Comparison of ENCODE assay signal across 31 cellular contexts in genomic region chr11:21505070-21505469, GRCh38.
DNase-seq lines count a peak whose midpoint lies in the region; ATAC-seq and TF ChIP-seq lines count a peak whose summit lies in the region.
"Had no signal": no experiment of that assay in that cellular context is flagged by ENCODE, and none has a peak within 500 bp of the region (broad histone marks: within the 10 kb centered on the region; RNA-seq: fewer than 3 reads in every experiment).

No MANE protein-coding gene starts in this region.

- H3K27me3 ChIP-seq in SK-N-SH (ENCODE audit: insufficient read depth) = no peaks in the 10 kb centered on the region
- no peaks in the 10 kb centered on the region for H3K27me3 ChIP-seq in osteoblast (ENCODE audit: insufficient read depth, low read length)
- H3K27me3 ChIP-seq: BE2C; BLaER1; BLaER1 treated with 17β-estradiol and CSF1 and Interleukin-3, amounts not matched to agents 10 nM and 100 nM had no signal

- ATAC-seq in SK-N-SH treated with all-trans-retinoic acid at 6 μM for 48 hours = no peak
- ATAC-seq: A549; CD8-positive, alpha-beta T cell had no signal

- H3K9me2 ChIP-seq in SK-N-SH = no peaks in the 10 kb centered on the region

- H3K9me3 ChIP-seq in SK-N-SH (no peaks in the 10 kb centered on the region), osteoblast (ENCODE audit: low read depth, low read length) (no peaks in the 10 kb centered on the region)
- H3K9me3 ChIP-seq: A549; BE2C; BLaER1; BLaER1 treated with 17β-estradiol and CSF1 and Interleukin-3, amounts not matched to agents 10 nM and 100 nM; Caco-2 had no signal

- CTCF ChIA-PET in SK-N-SH (lab: Yijun Ruan, JAX) = interaction anchor here (1.0 to 1.2 kb wide), 3 partner anchors 10 to 13 kb away, joined by 3 to 5 read pairs (median 4); no protein-coding TSS in a partner anchor

- WGBS in SK-N-SH (ENCODE audit: low lambda C conversion rate) = 22% methylated on average over 1 of the region's 1 CpG

- no peak for TF ChIP-seq EP300 in SK-N-SH (IDR thresholded peaks at IDR 0.05; ENCODE audit: borderline replicate concordance in 1 of 2, low read depth in 1 of 2, low read length in 1 of 2)

- POLR2A ChIA-PET in SK-N-SH (lab: Yijun Ruan, JAX) = no interaction called here

- H3K36me3 ChIP-seq in SK-N-SH (replicated peaks in 1 of 2; ENCODE audit: control insufficient read depth in 1 of 2, insufficient read depth in 2 of 2, low read length in 1 of 2) = no peaks in the 10 kb centered on the region
- H3K36me3 ChIP-seq in osteoblast (ENCODE audit: insufficient read depth, low read length) = no peaks in the 10 kb centered on the region
- H3K36me3 ChIP-seq: BE2C; BLaER1; BLaER1 treated with 17β-estradiol and CSF1 and Interleukin-3, amounts not matched to agents 10 nM and 100 nM had no signal

- no peaks in the 10 kb centered on the region for H4K20me1 ChIP-seq in SK-N-SH (ENCODE audit: insufficient read depth)
- no peaks in the 10 kb centered on the region for H4K20me1 ChIP-seq in osteoblast (ENCODE audit: insufficient read depth, low read length)
- H4K20me1 ChIP-seq: BLaER1; BLaER1 treated with 17β-estradiol and CSF1 and Interleukin-3, amounts not matched to agents 10 nM and 100 nM had no signal

- H3K79me2 ChIP-seq in SK-N-SH (ENCODE audit: insufficient read depth) = no peaks in the 10 kb centered on the region
- H3K79me2 ChIP-seq in osteoblast (ENCODE audit: insufficient read depth, low read length) = no peaks in the 10 kb centered on the region

- H3K4me2 ChIP-seq in SK-N-SH (no peak overlapping the region), osteoblast (ENCODE audit: insufficient read depth, low read length) (no peak overlapping the region)
- H3K4me2 ChIP-seq: A549; BLaER1; BLaER1 treated with 17β-estradiol and CSF1 and Interleukin-3, amounts not matched to agents 10 nM and 100 nM had no signal

- H3K4me3 ChIP-seq in SK-N-SH (ENCODE audit: low read depth in 2 of 2, low read length in 1 of 2) (no peak overlapping the region), osteoblast (ENCODE audit: insufficient read depth, low read length) (no peak overlapping the region)
- H3K4me3 ChIP-seq: A549; BLaER1; BLaER1 treated with 17β-estradiol and CSF1 and Interleukin-3, amounts not matched to agents 10 nM and 100 nM had no signal

- H3K4me1 ChIP-seq in SK-N-SH (ENCODE audit: control insufficient read depth in 1 of 2, insufficient read depth in 2 of 2, low read depth in 1 of 2, low read length in 1 of 2) = no peaks in the 10 kb centered on the region
- H3K4me1 ChIP-seq in osteoblast (ENCODE audit: insufficient read depth, low read length) = no peaks in the 10 kb centered on the region
- H3K4me1 ChIP-seq: A549; BE2C; BLaER1; BLaER1 treated with 17β-estradiol and CSF1 and Interleukin-3, amounts not matched to agents 10 nM and 100 nM; Caco-2 had no signal

- H3F3A ChIP-seq in SK-N-SH (replicated peaks; ENCODE audit: insufficient read depth) = no peaks in the 10 kb centered on the region

- TF ChIP-seq CTCF in SK-N-SH (IDR thresholded peaks at IDR 0.05) = no peak
- TF ChIP-seq CTCF in osteoblast (IDR thresholded peaks at IDR 0.05; ENCODE audit: extremely low read depth, low read depth, low read length) = no peak

- H2AFZ ChIP-seq in SK-N-SH (ENCODE audit: low read depth) (no peak overlapping the region), osteoblast (ENCODE audit: low read length) (no peak overlapping the region)

- no peak for TF ChIP-seq RAD21 in SK-N-SH (IDR thresholded peaks at IDR 0.05; ENCODE audit: low read length)

- peak overlapping the region in 1 of 2 experiments; percentile 39; a peak in 1 of 4 replicates for H3K27ac ChIP-seq in SK-N-SH (ENCODE audit: low read depth in 2 of 2, low read length in 1 of 2)
- H3K27ac ChIP-seq in osteoblast (ENCODE audit: low read depth, low read length) = no peak overlapping the region
- H3K27ac ChIP-seq: 22Rv1; A549; BLaER1; BLaER1 treated with 17β-estradiol and CSF1 and Interleukin-3, amounts not matched to agents 10 nM and 100 nM; C4-2B had no signal

- no peak for DNase-seq in SK-N-SH
- DNase-seq in SK-N-DZ (ENCODE audit: low spot score) = peak; percentile 89
- DNase-seq in osteoblast (ENCODE audit: insufficient read length, low spot score, missing footprints) = peak; percentile 3
- no peak for DNase-seq in activated effector memory CD4-positive, alpha-beta T cell treated with anti-CD3 and anti-CD28 coated beads, Interleukin-2, amount 50 U/mL, for 16 hours
- no peak for DNase-seq in NCI-H82 treated with DMSO at 0.1 percent for 48 hours (lab: John Stamatoyannopoulos, UW; ENCODE audit: unreplicated experiment)
- DNase-seq: 8988T; ACHN; AML-193; BE2C; C1 segment of cervical spinal cord; Caco-2; Calu3; CD4-positive, alpha-beta memory T cell; CD4-positive, alpha-beta T cell; CD4-positive, CD25-positive, alpha-beta regulatory T cell; CD8-positive, alpha-beta memory T cell; CD8-positive, alpha-beta T cell; COR-L47; DMS 273 treated with DMSO at 0.1 percent for 48 hours; DMS153; DMS53; DMS79; DMS79 treated with DMSO at 0.1 percent for 48 hours; DND-41; EL had no signal

- H3K9ac ChIP-seq in SK-N-SH = no peak overlapping the region
- H3K9ac ChIP-seq: BLaER1; BLaER1 treated with 17β-estradiol and CSF1 and Interleukin-3, amounts not matched to agents 10 nM and 100 nM had no signal

TF ChIP-seq in SK-N-SH, 30 proteins besides CTCF, POLR2A, EP300 and RAD21:
- TF ChIP-seq TAF1 (IDR thresholded peaks at IDR 0.05; ENCODE audit: borderline replicate concordance, low read depth, low read length) (no peak), GATA2 (CRISPR knock-in tag; IDR thresholded peaks at IDR 0.05) (peak; percentile 56)

TF ChIP-seq in SK-N-SH treated with all-trans-retinoic acid at 6 μM for 48 hours, 23 proteins besides CTCF, POLR2A, EP300 and RAD21:
- no peak for TF ChIP-seq CSRNP3 (CRISPR knock-in tag; IDR thresholded peaks at IDR 0.05)
- TF ChIP-seq BACH2 (CRISPR knock-in tag; IDR thresholded peaks at IDR 0.05; ENCODE audit: borderline replicate concordance) = no peak
- no peak for TF ChIP-seq TOX (CRISPR knock-in tag; IDR thresholded peaks at IDR 0.05; ENCODE audit: borderline replicate concordance)
- no peak for TF ChIP-seq RARB (CRISPR knock-in tag; IDR thresholded peaks at IDR 0.05)
- TF ChIP-seq CREB5 (CRISPR knock-in tag; IDR thresholded peaks at IDR 0.05; ENCODE audit: low read depth) = no peak
- TF ChIP-seq ZNF8 (CRISPR knock-in tag; IDR thresholded peaks at IDR 0.05) = no peak
- TF ChIP-seq ARNTL (CRISPR knock-in tag; IDR thresholded peaks at IDR 0.05; ENCODE audit: borderline replicate concordance, low read depth) = no peak
- TF ChIP-seq ZNF70 (CRISPR knock-in tag; IDR thresholded peaks at IDR 0.05) = no peak
- TF ChIP-seq ZC3H10 (CRISPR knock-in tag; IDR thresholded peaks at IDR 0.05) = no peak
- no peak for TF ChIP-seq POU6F1 (CRISPR knock-in tag; IDR thresholded peaks at IDR 0.05; ENCODE audit: borderline replicate concordance, low read depth)
- TF ChIP-seq GLIS3 (CRISPR knock-in tag; IDR thresholded peaks at IDR 0.05) = no peak
- TF ChIP-seq ZFP3 (CRISPR knock-in tag; IDR thresholded peaks at IDR 0.05) = no peak
- no peak for TF ChIP-seq OSR1 (CRISPR knock-in tag; IDR thresholded peaks at IDR 0.05)
- no peak for TF ChIP-seq ZFP30 (CRISPR knock-in tag; IDR thresholded peaks at IDR 0.05)
- TF ChIP-seq ISL1 (CRISPR knock-in tag; IDR thresholded peaks at IDR 0.05) = no peak

Comparison
In these comparisons a context has a peak if more than half of its experiments do, and no peak if none do; other contexts are left out.
1. DNase-seq: peak in SK-N-DZ (single experiment) and osteoblast (single experiment); none in SK-N-SH (single experiment), activated effector memory CD4-positive, alpha-beta T cell treated with anti-CD3 and anti-CD28 coated beads, Interleukin-2, amount 50 U/mL, for 16 hours (single experiment) and NCI-H82 treated with DMSO at 0.1 percent for 48 hours (single experiment).